Comparison of ENCODE assay signal across 26 cellular contexts in the genomic region with DNA sequence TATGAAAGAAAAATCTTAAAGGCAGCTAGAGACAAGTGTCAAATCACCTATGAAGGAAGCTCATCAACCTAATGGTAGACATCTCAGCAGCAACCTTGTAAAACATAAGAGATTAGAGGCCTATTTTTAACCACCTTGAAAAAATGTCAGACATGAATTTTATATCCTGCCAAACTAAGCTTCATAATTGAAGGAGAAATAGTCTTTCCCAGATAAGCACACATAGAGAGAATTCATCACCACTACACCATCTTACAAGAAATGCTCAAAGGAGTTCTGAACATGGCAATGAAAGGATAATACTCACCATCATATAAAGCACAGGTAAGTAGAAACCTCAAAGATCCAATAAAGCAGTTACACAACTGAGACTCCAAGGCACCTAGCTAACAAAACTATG.
"Had no signal": no experiment of that assay in that cellular context is flagged by ENCODE, and none has a peak within 500 bp of the region (broad histone marks: within the 10 kb centered on the region; RNA-seq: fewer than 3 reads in every experiment).

No MANE protein-coding gene starts in this region.

- H3K36me3 ChIP-seq: colonic mucosa, esophagus squamous epithelium, left lung, lower lobe of right lung had no signal

- H3K27me3 ChIP-seq: colonic mucosa, esophagus squamous epithelium, gastrocnemius medialis, heart right ventricle, left lung had no signal

- DNase-seq: colonic mucosa; cortex of kidney; effector CD8-positive, alpha-beta T cell; effector memory CD8-positive, alpha-beta T cell; endodermal cell; erythroblast; esophagus squamous epithelium; foreskin fibroblast; foreskin melanocyte; gastrocnemius medialis; glutamatergic neuron; head of caudate nucleus; heart right ventricle; hippocampal formation; left cardiac atrium; left lung; left ventricle myocardium superior; lower lobe of right lung; mesenchymal stem cell; mucosa of descending colon; naive B cell had no signal

- FAIRE-seq: endometrium, islet of Langerhans, keratinocyte had no signal

- ATAC-seq: effector memory CD8-positive, alpha-beta T cell; esophagus mucosa; gastrocnemius medialis; heart right ventricle; left cardiac atrium; left lung; left ventricle myocardium superior; lower lobe of right lung; mucosa of descending colon had no signal

- H3K4me3 ChIP-seq: colonic mucosa, esophagus squamous epithelium, gastrocnemius medialis, heart right ventricle, left lung, lower lobe of right lung, mucosa of descending colon had no signal

- H3K4me1 ChIP-seq: colonic mucosa, esophagus squamous epithelium, gastrocnemius medialis, heart right ventricle, left lung, lower lobe of right lung had no signal

- H3K27ac ChIP-seq: colonic mucosa, epithelial cell of prostate, esophagus squamous epithelium, gastrocnemius medialis, heart right ventricle, left lung, lower lobe of right lung had no signal

- H3K9me3 ChIP-seq: colonic mucosa, gastrocnemius medialis, lower lobe of right lung, mucosa of descending colon had no signal
